Comparison of ENCODE assay signal across 33 cellular contexts in genomic region chr9:4861145-4861544, GRCh38.
"Had no signal": no experiment of that assay in that cellular context is flagged by ENCODE, and none has a peak within 500 bp of the region (broad histone marks: within the 10 kb centered on the region; RNA-seq: fewer than 3 reads in every experiment).

No MANE protein-coding gene starts in this region.

- H3K27ac Mint-ChIP-seq: activated B cell treated with CpG ODN at 0.5 μM for 24 hours; activated CD4-positive, alpha-beta memory T cell treated with anti-CD3 and anti-CD28 coated beads for 36 hours; activated CD8-positive, alpha-beta memory T cell treated with anti-CD3 and anti-CD28 coated beads, Interleukin-2, amount 10 ng/mL, durations not matched to agents 7 days and 5 days; activated naive CD4-positive, alpha-beta T cell treated with anti-CD3 and anti-CD28 coated beads, Interleukin-2, amount 10 ng/mL, durations not matched to agents 7 days and 5 days; activated naive CD8-positive, alpha-beta T cell; activated naive CD8-positive, alpha-beta T cell treated with anti-CD3 and anti-CD28 coated beads, Interleukin-2, amount 50 U/mL, for 24 hours; brain; T-cell; T-helper 17 cell had no signal

- ATAC-seq: activated CD8-positive, alpha-beta memory T cell treated with anti-CD3 and anti-CD28 coated beads, Interleukin-2, amount 10 ng/mL, durations not matched to agents 7 days and 5 days; activated naive CD8-positive, alpha-beta T cell treated with anti-CD3 and anti-CD28 coated beads, Interleukin-2, amount 50 U/mL, for 24 hours; Panc1; Right ventricle myocardium inferior; SK-N-SH treated with all-trans-retinoic acid at 6 μM for 48 hours; T-cell; T-helper 17 cell had no signal

- H3K4me3 Mint-ChIP-seq: activated B cell treated with CpG ODN at 0.5 μM for 24 hours; activated CD4-positive, alpha-beta memory T cell treated with anti-CD3 and anti-CD28 coated beads for 36 hours; activated CD8-positive, alpha-beta memory T cell treated with anti-CD3 and anti-CD28 coated beads, Interleukin-2, amount 10 ng/mL, durations not matched to agents 7 days and 5 days; activated naive CD4-positive, alpha-beta T cell treated with anti-CD3 and anti-CD28 coated beads, Interleukin-2, amount 10 ng/mL, durations not matched to agents 7 days and 5 days; activated naive CD8-positive, alpha-beta T cell; activated naive CD8-positive, alpha-beta T cell treated with anti-CD3 and anti-CD28 coated beads, Interleukin-2, amount 50 U/mL, for 24 hours; brain; T-cell; T-helper 17 cell had no signal

- H3K27me3 Mint-ChIP-seq: activated B cell treated with CpG ODN at 0.5 μM for 24 hours; activated CD4-positive, alpha-beta memory T cell treated with anti-CD3 and anti-CD28 coated beads for 36 hours; activated CD8-positive, alpha-beta memory T cell treated with anti-CD3 and anti-CD28 coated beads, Interleukin-2, amount 10 ng/mL, durations not matched to agents 7 days and 5 days; activated naive CD4-positive, alpha-beta T cell treated with anti-CD3 and anti-CD28 coated beads, Interleukin-2, amount 10 ng/mL, durations not matched to agents 7 days and 5 days; activated naive CD8-positive, alpha-beta T cell; activated naive CD8-positive, alpha-beta T cell treated with anti-CD3 and anti-CD28 coated beads, Interleukin-2, amount 50 U/mL, for 24 hours; brain; T-cell; T-helper 17 cell had no signal

- H3K27ac ChIP-seq: RWPE1, VCaP had no signal

- DNase-seq: activated B cell treated with CpG ODN at 0.5 μM for 24 hours; activated CD4-positive, alpha-beta memory T cell treated with anti-CD3 and anti-CD28 coated beads for 36 hours; activated CD4-positive, alpha-beta T cell treated with anti-CD3 and anti-CD28 coated beads for 4 hours; activated CD4-positive, alpha-beta T cell treated with anti-CD3 and anti-CD28 coated beads, Interleukin-2, amount 50 U/mL, for 1 hour; activated CD4-positive, CD25-positive, alpha-beta regulatory T cell treated with anti-CD3 and anti-CD28 coated beads, Interleukin-2, amount 50 U/mL, for 72 hours; activated CD8-positive, alpha-beta memory T cell treated with anti-CD3 and anti-CD28 coated beads for 24 hours; activated CD8-positive, alpha-beta memory T cell treated with anti-CD3 and anti-CD28 coated beads, Interleukin-2, amount 10 ng/mL, durations not matched to agents 7 days and 5 days; activated CD8-positive, alpha-beta memory T cell treated with anti-CD3 and anti-CD28 coated beads, Interleukin-2, amount 50 U/mL, for 48 hours; activated effector memory CD4-positive, alpha-beta T cell treated with Interleukin-2 at 50 U/mL for 16 hours; activated naive CD4-positive, alpha-beta T cell treated with anti-CD3 and anti-CD28 coated beads, Interleukin-2, amount 10 ng/mL, durations not matched to agents 7 days and 5 days; activated naive CD8-positive, alpha-beta T cell treated with anti-CD3 and anti-CD28 coated beads, Interleukin-2, amount 50 U/mL, for 24 hours; activated T-cell treated with anti-CD3 and anti-CD28 coated beads, Interleukin-2, amount 50 U/mL, for 48 hours; anterior cingulate cortex; central memory CD4-positive, alpha-beta T cell; NCI-H1105 treated with DMSO at 0.1 percent for 48 hours; NCI-H1436; NCI-H1694; NCI-H1930; NCI-H2081 treated with DMSO at 0.1 percent for 48 hours; NCI-H226; NCI-H446 treated with DMSO at 0.1 percent for 48 hours; NCI-H524 treated with DMSO at 0.1 percent for 48 hours; SIG-M5; T-cell; T-helper 17 cell; T-helper 9 cell had no signal

- H3K9me3 Mint-ChIP-seq: activated CD4-positive, alpha-beta memory T cell treated with anti-CD3 and anti-CD28 coated beads for 36 hours; activated naive CD4-positive, alpha-beta T cell treated with anti-CD3 and anti-CD28 coated beads, Interleukin-2, amount 10 ng/mL, durations not matched to agents 7 days and 5 days; activated naive CD8-positive, alpha-beta T cell treated with anti-CD3 and anti-CD28 coated beads, Interleukin-2, amount 50 U/mL, for 24 hours; brain had no signal
